Comparison of ENCODE assay signal across 1 cellular context in genomic region chr14:99562848-99563748, GRCh38.
TF ChIP-seq lines count a peak whose summit lies in the region.

No MANE protein-coding gene starts in this region.

TF ChIP-seq in HepG2, 621 proteins besides CTCF, POLR2A, EP300 and RAD21 (continued from another document and continues in another):
- TF ChIP-seq ZNF710 (CRISPR knock-in tag; IDR thresholded peaks at IDR 0.05; ENCODE audit: borderline replicate concordance) (no peak; the same call in 1 of the 2 replicates), ZNF335 (CRISPR knock-in tag; IDR thresholded peaks at IDR 0.05) (no peak), ZNF567 (CRISPR knock-in tag; IDR thresholded peaks at IDR 0.05; ENCODE audit: borderline replicate concordance) (0 out of 2 replicates have a peak, but pooled peaks have one; percentile 51), ZNF552 (CRISPR knock-in tag; IDR thresholded peaks at IDR 0.05; ENCODE audit: borderline replicate concordance) (no peak), FOSL2 (CRISPR knock-in tag; IDR thresholded peaks at IDR 0.05) (peak; percentile 43; the same call in 1 of the 2 replicates), CERS6 (CRISPR knock-in tag; IDR thresholded peaks at IDR 0.05) (no peak), TFE3 (CRISPR knock-in tag; IDR thresholded peaks at IDR 0.05) (no peak), HNRNPL (IDR thresholded peaks at IDR 0.05; ENCODE audit: low read depth, low read length) (peak; percentile 90), DDIT3 (CRISPR knock-in tag; IDR thresholded peaks at IDR 0.05) (no peak), RFX1 (IDR thresholded peaks at IDR 0.05) (no peak), THRA (CRISPR knock-in tag; IDR thresholded peaks at IDR 0.05; ENCODE audit: borderline replicate concordance) (peak; percentile 34; the same call in 1 of the 2 replicates), YY1 (IDR thresholded peaks at IDR 0.05; ENCODE audit: insufficient read depth, insufficient replicate concordance, low read depth, low read length) (peak; percentile 37), IRF2 (CRISPR knock-in tag; IDR thresholded peaks at IDR 0.05) (peak; percentile 76), ZNF468 (CRISPR knock-in tag; IDR thresholded peaks at IDR 0.05) (no peak), MIER2 (CRISPR knock-in tag; IDR thresholded peaks at IDR 0.05) (no peak), SSRP1 (CRISPR knock-in tag; IDR thresholded peaks at IDR 0.05) (0 out of 2 replicates have a peak, but pooled peaks have one; percentile 61), SIX1 (CRISPR knock-in tag; IDR thresholded peaks at IDR 0.05; ENCODE audit: borderline replicate concordance) (no peak), HNF4G (IDR thresholded peaks at IDR 0.05; ENCODE audit: borderline replicate concordance, low read depth, low read length) (no peak), HNF4G (CRISPR knock-in tag; IDR thresholded peaks at IDR 0.05; ENCODE audit: borderline replicate concordance, low read depth) (peak; percentile 63; the same call in 1 of the 2 replicates), TGIF2 (CRISPR knock-in tag; IDR thresholded peaks at IDR 0.05) (0 out of 2 replicates have a peak, but pooled peaks have one; percentile 56), CBX1 (IDR thresholded peaks at IDR 0.05; ENCODE audit: low read depth) (no peak), HNRNPUL1 (IDR thresholded peaks at IDR 0.05; ENCODE audit: low read depth, low read length) (no peak), RAD51 (IDR thresholded peaks at IDR 0.05; ENCODE audit: borderline replicate concordance) (no peak), MTERF4 (CRISPR knock-in tag; IDR thresholded peaks at IDR 0.05) (no peak), ZIK1 (CRISPR knock-in tag; IDR thresholded peaks at IDR 0.05; ENCODE audit: borderline replicate concordance, low read depth) (no peak), NCOA1 (CRISPR knock-in tag; IDR thresholded peaks at IDR 0.05) (no peak), ZFYVE20 (CRISPR knock-in tag; IDR thresholded peaks at IDR 0.05; ENCODE audit: borderline replicate concordance, low read depth) (no peak), ZNF354B (CRISPR knock-in tag; IDR thresholded peaks at IDR 0.05) (no peak), CENPBD1 (CRISPR knock-in tag; IDR thresholded peaks at IDR 0.05; ENCODE audit: borderline replicate concordance, low read depth) (no peak), ZNF17 (CRISPR knock-in tag; IDR thresholded peaks at IDR 0.05) (no peak), ZUFSP (CRISPR knock-in tag; IDR thresholded peaks at IDR 0.05; ENCODE audit: borderline replicate concordance) (no peak), NRL (CRISPR knock-in tag; IDR thresholded peaks at IDR 0.05; ENCODE audit: borderline replicate concordance) (peak; percentile 43; the same call in 1 of the 2 replicates), ZGPAT (CRISPR knock-in tag; IDR thresholded peaks at IDR 0.05) (peak; percentile 43; the same call in 1 of the 2 replicates), ZNF713 (CRISPR knock-in tag; IDR thresholded peaks at IDR 0.05) (no peak), MXD4 (CRISPR knock-in tag; IDR thresholded peaks at IDR 0.05) (peak; percentile 73), ZNF75D (CRISPR knock-in tag; IDR thresholded peaks at IDR 0.05; ENCODE audit: borderline replicate concordance) (no peak), XRCC5 (optimal IDR thresholded peaks at IDR 0.05; ENCODE audit: low read length) (peak; percentile 86), ISX (CRISPR knock-in tag; conservative IDR thresholded peaks at IDR 0.05) (no peak), ZNF784 (CRISPR knock-in tag; IDR thresholded peaks at IDR 0.05; ENCODE audit: borderline replicate concordance) (no peak), SRY (CRISPR knock-in tag; IDR thresholded peaks at IDR 0.05) (no peak), ZNF609 (CRISPR knock-in tag; IDR thresholded peaks at IDR 0.05; ENCODE audit: borderline replicate concordance) (no peak; the same call in 1 of the 2 replicates), ZNF224 (CRISPR knock-in tag; IDR thresholded peaks at IDR 0.05) (no peak), ZNF619 (CRISPR knock-in tag; IDR thresholded peaks at IDR 0.05) (peak; percentile 77; the same call in 1 of the 2 replicates), ZNF562 (CRISPR knock-in tag; IDR thresholded peaks at IDR 0.05; ENCODE audit: borderline replicate concordance) (no peak), ELF1 (CRISPR knock-in tag; IDR thresholded peaks at IDR 0.05) (peak; percentile 50; the same call in 1 of the 2 replicates), ZNF841 (CRISPR knock-in tag; IDR thresholded peaks at IDR 0.05; ENCODE audit: borderline replicate concordance) (no peak), ZFP37 (CRISPR knock-in tag; IDR thresholded peaks at IDR 0.05; ENCODE audit: borderline replicate concordance) (no peak)
